In the genomic region with DNA sequence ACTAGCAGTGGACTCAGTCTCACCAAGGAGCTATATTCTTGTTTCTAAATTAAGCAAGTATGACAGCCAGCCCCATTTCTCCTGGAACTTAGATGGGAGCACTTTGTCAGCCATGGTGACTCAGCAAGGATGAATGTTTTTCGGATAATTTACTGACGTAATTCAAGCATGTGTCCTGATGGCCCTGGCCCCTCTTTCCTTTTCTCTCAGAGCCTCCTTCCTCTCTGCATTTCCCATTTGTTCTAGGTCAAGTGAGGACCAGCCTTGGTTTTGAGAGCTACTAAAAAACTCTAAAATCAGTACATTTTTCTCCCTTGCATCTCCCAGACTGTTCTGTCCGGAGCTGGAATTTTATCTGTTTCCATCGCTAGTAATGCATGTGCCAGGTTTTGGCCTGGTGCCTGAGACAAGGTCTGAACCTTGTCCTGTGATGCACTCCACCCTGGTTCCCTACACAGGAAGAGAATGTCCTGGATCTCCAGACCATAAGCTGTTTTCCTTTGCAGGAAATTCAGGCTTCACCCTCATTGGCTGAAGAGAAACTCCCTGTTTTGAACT, we compare ENCODE assay signal across 12 cellular contexts.
A peak's percentile ranks its signal among the peaks of the same experiment; 100 is the strongest.
DNase-seq lines count a peak whose midpoint lies in the region; FAIRE-seq and TF ChIP-seq lines count a peak whose summit lies in the region.
"Had no signal": no experiment of that assay in that cellular context is flagged by ENCODE, and none has a peak within 500 bp of the region (broad histone marks: within the 10 kb centered on the region; RNA-seq: fewer than 3 reads in every experiment).

No MANE protein-coding gene starts in this region.

- H3K9ac ChIP-seq in mammary epithelial cell (ENCODE audit: insufficient read depth, low read length) (no peak overlapping the region), kidney (ENCODE audit: low read length in 2 of 2) (peak overlapping the region in 1 of 2 donors; percentile 12), subcutaneous abdominal adipose tissue (ENCODE audit: low read length in 5 of 5) (no peak overlapping the region)

- DNase-seq in HFFc6 (peak; percentile 80), mammary epithelial cell (peak; percentile 63), kidney (peak; percentile 83), epidermal melanocyte (ENCODE audit: insufficient read length, low spot score) (no peak), NCI-H2081 (lab: John Stamatoyannopoulos, UW) (no peak), GF-D8 (lab: John Stamatoyannopoulos, UW) (no peak), NCI-H2227 (lab: John Stamatoyannopoulos, UW; ENCODE audit: unreplicated experiment) (no peak)
- DNase-seq: activated B cell treated with CpG ODN at 0.5 μM for 24 hours; naive thymus-derived CD8-positive, alpha-beta T cell had no signal

- H3K4me1 ChIP-seq in mammary epithelial cell (ENCODE audit: insufficient read depth, low read length): peaks cover 28% of the 10 kb centered on the region
- peaks cover 14 to 17% of the 10 kb centered on the region in 2 donors for H3K4me1 ChIP-seq in kidney (ENCODE audit: control insufficient read depth in 1 of 2, insufficient read depth in 1 of 2, low read depth in 1 of 2, low read length in 2 of 2)
- peaks cover 3 to 44% (median 19%) of the 10 kb centered on the region in 5 donors for H3K4me1 ChIP-seq in subcutaneous abdominal adipose tissue (ENCODE audit: control insufficient read depth in 5 of 5, insufficient read depth in 5 of 5, low read length in 5 of 5)

- TF ChIP-seq CTCF in HFFc6 (IDR thresholded peaks at IDR 0.05) (no peak), mammary epithelial cell (conservative IDR thresholded peaks at IDR 0.05 in 1 of 2, IDR thresholded peaks at IDR 0.05 in 1 of 2; ENCODE audit: extremely low read depth in 1 of 2, insufficient read depth in 1 of 2, low read depth in 1 of 2, low read length in 2 of 2) (no peak), kidney (IDR thresholded peaks at IDR 0.05; ENCODE audit: borderline replicate concordance, extremely low read depth, insufficient read depth) (no peak)

- H3K27ac ChIP-seq in mammary epithelial cell (ENCODE audit: insufficient read depth, low read depth, low read length) (no peak overlapping the region), kidney (ENCODE audit: low read depth in 2 of 2, low read length in 2 of 2) (peak overlapping the region; percentile 79 to 96), subcutaneous abdominal adipose tissue (ENCODE audit: low read depth, low read length) (peak overlapping the region; percentile 59)

- FAIRE-seq in kidney (lab: Jason Lieb, UNC): peak; percentile 73

- dilution Hi-C loops in mammary epithelial cell (cut with HindIII; ENCODE audit: low sequenced_read_pairs): no loop called here

- H3K4me3 ChIP-seq in mammary epithelial cell (replicated peaks in 1 of 3; ENCODE audit: insufficient read depth in 1 of 3, low read depth in 2 of 3, low read length in 3 of 3) (no peak overlapping the region), kidney (ENCODE audit: low read length in 2 of 2) (no peak overlapping the region), subcutaneous abdominal adipose tissue (ENCODE audit: low read depth in 1 of 5, low read length in 5 of 5) (no peak overlapping the region)

- in situ Hi-C loops in mammary epithelial cell (cut with MboI; ENCODE audit: low sequenced_read_pairs in 2 of 2): no loop called here

- peaks cover 28% of the 10 kb centered on the region for H3K4me1 Mint-ChIP-seq in HFFc6 (ENCODE audit: low read depth)
- H3K4me1 Mint-ChIP-seq: activated B cell treated with CpG ODN at 0.5 μM for 24 hours; stimulated activated effector memory CD8-positive, alpha-beta T cell treated with anti-CD3 and anti-CD28 coated beads, Interleukin-12 subunit alpha, Interleukin-12 subunit beta, amount 100 ng/mL, for 72 hours had no signal

- no peaks in the 10 kb centered on the region for H3K9me3 Mint-ChIP-seq in HFFc6
- H3K9me3 Mint-ChIP-seq: activated B cell treated with CpG ODN at 0.5 μM for 24 hours; dendritic cell treated with granulocyte-macrophage colony-stimulating factor and Interleukin-4, amounts not matched to agents 40 ng/mL and 50 ng/mL, for 4 days; stimulated activated effector memory CD8-positive, alpha-beta T cell treated with anti-CD3 and anti-CD28 coated beads, Interleukin-12 subunit alpha, Interleukin-12 subunit beta, amount 100 ng/mL, for 72 hours had no signal

- H3K27ac Mint-ChIP-seq in HFFc6: peak overlapping the region; percentile 94
- H3K27ac Mint-ChIP-seq: activated B cell treated with CpG ODN at 0.5 μM for 24 hours; dendritic cell treated with granulocyte-macrophage colony-stimulating factor and Interleukin-4, amounts not matched to agents 40 ng/mL and 50 ng/mL, for 4 days; stimulated activated effector memory CD8-positive, alpha-beta T cell treated with anti-CD3 and anti-CD28 coated beads, Interleukin-12 subunit alpha, Interleukin-12 subunit beta, amount 100 ng/mL, for 72 hours had no signal

- BruUV-seq in mammary epithelial cell (replicated peaks; lab: Mats Ljungman, UMichigan): no TSS peak

- H4K20me1 ChIP-seq in mammary epithelial cell (ENCODE audit: insufficient read depth, low read length): no peaks in the 10 kb centered on the region

- H3K27me3 ChIP-seq in mammary epithelial cell (ENCODE audit: insufficient read depth, low read length) (no peaks in the 10 kb centered on the region), subcutaneous abdominal adipose tissue (ENCODE audit: control insufficient read depth in 5 of 5, insufficient read depth in 4 of 5, low read length in 5 of 5) (no peaks in the 10 kb centered on the region)

- no peaks in the 10 kb centered on the region for H3K79me2 ChIP-seq in mammary epithelial cell (ENCODE audit: insufficient read depth, low read length)

- peak overlapping the region; percentile 73 for H3K4me3 Mint-ChIP-seq in HFFc6
- H3K4me3 Mint-ChIP-seq: activated B cell treated with CpG ODN at 0.5 μM for 24 hours; dendritic cell treated with granulocyte-macrophage colony-stimulating factor and Interleukin-4, amounts not matched to agents 40 ng/mL and 50 ng/mL, for 4 days; naive thymus-derived CD8-positive, alpha-beta T cell; stimulated activated effector memory CD8-positive, alpha-beta T cell treated with anti-CD3 and anti-CD28 coated beads, Interleukin-12 subunit alpha, Interleukin-12 subunit beta, amount 100 ng/mL, for 72 hours had no signal

- no peaks in the 10 kb centered on the region for H3K36me3 Mint-ChIP-seq in HFFc6 (ENCODE audit: low read depth)
- H3K36me3 Mint-ChIP-seq: naive thymus-derived CD8-positive, alpha-beta T cell; stimulated activated effector memory CD8-positive, alpha-beta T cell treated with anti-CD3 and anti-CD28 coated beads, Interleukin-12 subunit alpha, Interleukin-12 subunit beta, amount 100 ng/mL, for 72 hours had no signal

- peak overlapping the region; percentile 49 for H3K4me2 ChIP-seq in mammary epithelial cell (ENCODE audit: insufficient read depth, low read depth, low read length)

- intact Hi-C loops in mammary epithelial cell (cut with micrococcal nuclease) (loop anchor here (1.0 kb wide), 1 partner anchor 33 kb away; no protein-coding TSS in a partner anchor), kidney (cut with DNase I) (no loop called here)

- no peaks in the 10 kb centered on the region; the same call in none of the 2 replicates for H3K27me3 Mint-ChIP-seq in HFFc6 (ENCODE audit: insufficient read depth)

- H3K9me3 ChIP-seq in mammary epithelial cell (replicated peaks; ENCODE audit: insufficient read depth, low read length) (no peaks in the 10 kb centered on the region), kidney (ENCODE audit: control insufficient read depth in 1 of 2, low read length in 2 of 2) (no peaks in the 10 kb centered on the region), subcutaneous abdominal adipose tissue (ENCODE audit: control insufficient read depth in 5 of 5, low read length in 5 of 5) (no peaks in the 10 kb centered on the region)

- H3K36me3 ChIP-seq in mammary epithelial cell (ENCODE audit: insufficient read depth, low read length): no peaks in the 10 kb centered on the region
- no peaks in the 10 kb centered on the region for H3K36me3 ChIP-seq in kidney (ENCODE audit: control insufficient read depth in 1 of 2, insufficient read depth in 2 of 2, low read length in 2 of 2)
- H3K36me3 ChIP-seq in subcutaneous abdominal adipose tissue (ENCODE audit: control insufficient read depth in 5 of 5, insufficient read depth in 5 of 5, low read length in 5 of 5): no peaks in the 10 kb centered on the region

- CTCF ChIA-PET in mammary epithelial cell (lab: Charles Lee; ENCODE audit: low non-redundant PET): interaction anchor here (0.8 kb wide), 1 partner anchor 9 kb away, joined by 4 read pairs; no protein-coding TSS in a partner anchor

- H2AFZ ChIP-seq in mammary epithelial cell (ENCODE audit: low read depth, low read length): peak overlapping the region; percentile 67

- WGBS in mammary epithelial cell (ENCODE audit: low coverage, missing lambda C conversion rate): 0% methylated on average over 4 of the region's 4 CpGs

Comparison
In these comparisons a context has a peak if more than half of its experiments do, and no peak if none do; other contexts are left out.
1. DNase-seq: peak in HFFc6 (single experiment), mammary epithelial cell (single experiment) and kidney (single experiment); none in epidermal melanocyte (single experiment), NCI-H2081 (0 of 2), GF-D8 (single experiment) and NCI-H2227 (single experiment).